Comparison of ENCODE assay signal across 10 cellular contexts in the genomic region with DNA sequence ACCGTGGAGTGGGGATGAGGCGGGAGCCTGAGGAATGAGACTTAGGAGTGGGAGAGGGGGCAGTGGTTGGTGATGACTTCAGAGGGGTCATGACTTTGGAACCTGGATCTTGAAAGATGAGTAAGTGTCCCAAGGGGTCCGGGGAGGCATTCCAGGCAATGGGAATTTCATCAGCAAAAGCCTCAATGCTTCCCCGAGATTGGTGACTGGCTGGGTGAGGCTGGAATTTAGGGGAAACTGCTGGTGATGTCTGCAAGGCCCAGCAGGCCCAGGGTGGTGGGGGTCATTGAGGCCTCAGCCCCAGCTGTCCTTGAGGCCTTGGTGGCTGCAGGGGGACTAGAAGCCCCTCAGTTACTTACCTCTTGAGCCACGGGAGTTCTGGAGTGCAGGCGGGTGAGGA. TPM values are rescaled to one million over a fixed set of nuclear protein-coding genes. Genes with fewer than 3 reads are reported as not detected.
DNase-seq lines count a peak whose midpoint lies in the region; TF ChIP-seq lines count a peak whose summit lies in the region.
"Had no signal": no experiment of that assay in that cellular context is flagged by ENCODE, and none has a peak within 500 bp of the region (broad histone marks: within the 10 kb centered on the region; RNA-seq: fewer than 3 reads in every experiment).

No MANE protein-coding gene starts in this region.

- peaks cover 95% of the 10 kb centered on the region for H3K4me1 Mint-ChIP-seq in brain

- H3K27me3 ChIP-seq in stomach, result no peaks in the 10 kb centered on the region

- DNase-seq in GOT3 (lab: John Stamatoyannopoulos, UW) (peak; percentile 50), kidney glomerular epithelial cell (lab: John Stamatoyannopoulos, UW) (peak; percentile 50), stomach (no peak), retina (no peak), NCI-H748 treated with DMSO at 0.1 percent for 48 hours (lab: John Stamatoyannopoulos, UW) (no peak), C1 segment of cervical spinal cord (lab: John Stamatoyannopoulos, UW) (no peak)
- DNase-seq in effector CD4-positive, alpha-beta T cell, result no peak
- DNase-seq: DND-41 had no signal

- peaks cover 8% of the 10 kb centered on the region for H3K36me3 Mint-ChIP-seq in brain
- H3K36me3 Mint-ChIP-seq: natural killer cell treated with Interleukin-12 subunit alpha and Interleukin-12 subunit beta and Interleukin-15 and Interleukin-18, amount 100 ng/mL, for 72 hours had no signal

- no peaks in the 10 kb centered on the region for H3K9me3 ChIP-seq in stomach

- H3K9me3 Mint-ChIP-seq in brain, result no peaks in the 10 kb centered on the region
- H3K9me3 Mint-ChIP-seq: natural killer cell treated with Interleukin-12 subunit alpha and Interleukin-12 subunit beta and Interleukin-15 and Interleukin-18, amount 100 ng/mL, for 72 hours had no signal

- H3K27me3 Mint-ChIP-seq in brain, result no peaks in the 10 kb centered on the region
- H3K27me3 Mint-ChIP-seq: natural killer cell treated with Interleukin-12 subunit alpha and Interleukin-12 subunit beta and Interleukin-15 and Interleukin-18, amount 100 ng/mL, for 72 hours had no signal

- TF ChIP-seq EP300 in stomach (IDR thresholded peaks at IDR 0.05), result no peak

- H3K4me3 Mint-ChIP-seq in brain, result peak overlapping the region in 1 of 5 experiments; percentile 30
- H3K4me3 Mint-ChIP-seq: natural killer cell treated with Interleukin-12 subunit alpha and Interleukin-12 subunit beta and Interleukin-15 and Interleukin-18, amount 100 ng/mL, for 72 hours had no signal

- intact Hi-C loops in stomach (cut with DNase I; ENCODE audit: low total_unique reads), result no loop called here

- peak overlapping the region; percentile 34 to 87 (median 82) for H3K27ac ChIP-seq in stomach

- no peak for TF ChIP-seq POLR2A in stomach (IDR thresholded peaks at IDR 0.05)

- TF ChIP-seq CTCF in brain (conservative IDR thresholded peaks at IDR 0.05), result no peak
- TF ChIP-seq CTCF in stomach (IDR thresholded peaks at IDR 0.05), result no peak

- 61 to 76% (median 65%) methylated on average over 6 of the region's 6 CpGs for WGBS in stomach, 5 donors

- H3K27ac Mint-ChIP-seq in brain, result peak overlapping the region; percentile 65 to 88 (median 82)
- H3K27ac Mint-ChIP-seq: natural killer cell treated with Interleukin-12 subunit alpha and Interleukin-12 subunit beta and Interleukin-15 and Interleukin-18, amount 100 ng/mL, for 72 hours had no signal

- H3K4me1 ChIP-seq in stomach, result peaks cover 83 to 99% (median 91%) of the 10 kb centered on the region in 4 donors

- no peak overlapping the region for H3K4me3 ChIP-seq in stomach

- peaks cover 0 to 12% (median 0%) of the 10 kb centered on the region in 4 donors for H3K36me3 ChIP-seq in stomach

RNA-seq across cellular contexts. Expression of gene NDST1, which starts 7.5 kb away (rescaled TPM):
- polyA plus RNA-seq in brain (ENCODE audit: insufficient read depth, low read depth, low replicate concordance) (40.0 TPM), stomach (10 to 100 TPM in 1 of 3 donors, 1 to 10 TPM in 2; 6.4 to 15.3 (median 7.2) TPM)
- total RNA-seq in stomach, result 10 to 100 TPM; 14.2 to 32.9 (median 21.6) TPM

Comparison
In these comparisons a context has a peak if more than half of its experiments do, and no peak if none do; other contexts are left out.
1. DNase-seq: peak in GOT3 (single experiment) and kidney glomerular epithelial cell (single experiment); none in stomach (single experiment), retina (single experiment), NCI-H748 treated with DMSO at 0.1 percent for 48 hours (single experiment), effector CD4-positive, alpha-beta T cell (single experiment) and C1 segment of cervical spinal cord (0 of 14).